ENCODE assay signal across 1 cellular context in the genomic region with DNA sequence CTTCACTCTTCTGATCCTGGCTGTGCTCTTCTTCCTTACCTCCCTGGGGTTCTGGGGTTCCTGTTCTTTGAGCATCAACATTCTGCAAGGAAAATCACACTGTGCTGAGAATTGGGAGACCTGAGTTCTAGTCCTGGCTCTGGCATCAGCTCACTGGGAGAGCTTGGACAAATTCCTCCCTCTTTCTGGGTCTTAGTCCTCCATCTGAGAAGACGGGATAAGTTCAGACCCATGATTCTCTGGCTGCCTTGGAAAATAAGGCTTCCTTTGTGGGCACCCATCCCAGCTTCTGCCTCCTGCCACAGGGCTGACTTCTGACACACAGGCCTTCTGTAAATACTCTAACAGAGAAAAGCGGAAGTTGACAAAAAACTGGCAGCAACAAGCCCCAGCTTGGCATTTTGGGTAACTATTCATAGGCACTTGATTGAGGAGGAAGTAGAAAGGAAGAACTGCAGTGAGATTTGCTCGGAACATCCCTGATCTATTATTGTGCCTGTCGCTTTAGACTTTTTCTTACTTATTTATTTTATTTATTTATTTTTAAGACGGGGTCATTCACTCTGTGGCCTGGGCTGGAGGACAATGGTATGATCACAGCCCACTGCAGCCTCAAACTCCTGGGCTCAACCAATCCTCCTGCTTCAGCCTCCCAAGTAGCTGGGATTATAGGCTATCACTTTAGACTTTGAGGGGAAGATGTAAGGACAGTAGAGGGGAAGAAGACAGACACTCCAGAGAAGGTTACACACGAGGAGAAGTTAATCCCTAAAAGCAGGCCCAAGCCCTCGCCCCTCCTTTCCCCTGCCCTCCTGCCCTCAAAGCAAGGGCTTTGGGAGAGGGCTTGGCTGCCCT.
TF ChIP-seq lines count a peak whose summit lies in the region.

No MANE protein-coding gene starts in this region.

TF ChIP-seq in HepG2, 621 proteins besides CTCF, POLR2A, EP300 and RAD21 (continued from another document and continues in another):
- TF ChIP-seq, protein P1, sequence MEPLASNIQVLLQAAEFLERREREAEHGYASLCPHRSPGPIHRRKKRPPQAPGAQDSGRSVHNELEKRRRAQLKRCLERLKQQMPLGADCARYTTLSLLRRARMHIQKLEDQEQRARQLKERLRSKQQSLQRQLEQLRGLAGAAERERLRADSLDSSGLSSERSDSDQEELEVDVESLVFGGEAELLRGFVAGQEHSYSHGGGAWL (CRISPR knock-in tag; IDR thresholded peaks at IDR 0.05) = no peak
- TF ChIP-seq ZNF335 (CRISPR knock-in tag; IDR thresholded peaks at IDR 0.05) (peak; percentile 86), ZFP90 (CRISPR knock-in tag; IDR thresholded peaks at IDR 0.05; ENCODE audit: borderline replicate concordance) (no peak), MEIS1 (CRISPR knock-in tag; IDR thresholded peaks at IDR 0.05; ENCODE audit: borderline replicate concordance) (no peak; the same call in 1 of the 2 replicates), ZNF251 (CRISPR knock-in tag; IDR thresholded peaks at IDR 0.05) (no peak), ZNF749 (CRISPR knock-in tag; IDR thresholded peaks at IDR 0.05; ENCODE audit: borderline replicate concordance) (no peak), PAF1 (CRISPR knock-in tag; IDR thresholded peaks at IDR 0.05) (no peak), PHF21A (CRISPR knock-in tag; IDR thresholded peaks at IDR 0.05) (peak; percentile 82), NFRKB (IDR thresholded peaks at IDR 0.05) (no peak), HOXA7 (CRISPR knock-in tag; IDR thresholded peaks at IDR 0.05) (no peak), SRSF4 (IDR thresholded peaks at IDR 0.05; ENCODE audit: low read depth, low read length, poor library complexity, severe bottlenecking) (no peak), PRMT3 (CRISPR knock-in tag; IDR thresholded peaks at IDR 0.05; ENCODE audit: borderline replicate concordance, low read depth) (no peak), CHCHD3 (CRISPR knock-in tag; IDR thresholded peaks at IDR 0.05) (no peak), ZMYM4 (CRISPR knock-in tag; IDR thresholded peaks at IDR 0.05) (0 out of 2 replicates have a peak, but pooled peaks have one; percentile 2), MLLT10 (CRISPR knock-in tag; IDR thresholded peaks at IDR 0.05) (no peak), AHR (CRISPR knock-in tag; IDR thresholded peaks at IDR 0.05) (no peak), ZNF782 (CRISPR knock-in tag; IDR thresholded peaks at IDR 0.05; ENCODE audit: borderline replicate concordance) (no peak), ZNF777 (CRISPR knock-in tag; IDR thresholded peaks at IDR 0.05) (no peak), YEATS2 (CRISPR knock-in tag; IDR thresholded peaks at IDR 0.05; ENCODE audit: borderline replicate concordance) (peak; percentile 88), GTF2F1 (IDR thresholded peaks at IDR 0.05; ENCODE audit: low read length) (no peak), BORCS8-MEF2B (CRISPR knock-in tag; IDR thresholded peaks at IDR 0.05) (0 out of 2 replicates have a peak, but pooled peaks have one; percentile 13), KLF15 (CRISPR knock-in tag; IDR thresholded peaks at IDR 0.05; ENCODE audit: borderline replicate concordance) (no peak), ZMAT3 (CRISPR knock-in tag; conservative IDR thresholded peaks at IDR 0.05) (peak; percentile 83; the same call in 1 of the 2 replicates), ZFP37 (CRISPR knock-in tag; IDR thresholded peaks at IDR 0.05; ENCODE audit: borderline replicate concordance) (no peak), PCBP2 (optimal IDR thresholded peaks at IDR 0.05; ENCODE audit: low read depth, low read length, poor library complexity, severe bottlenecking) (no peak), TAF15 (IDR thresholded peaks at IDR 0.05; ENCODE audit: low read depth, low read length, poor library complexity, severe bottlenecking) (no peak), KDM5B (CRISPR knock-in tag; IDR thresholded peaks at IDR 0.05; ENCODE audit: borderline replicate concordance) (no peak), MIXL1 (CRISPR knock-in tag; IDR thresholded peaks at IDR 0.05) (no peak), SAFB2 (CRISPR knock-in tag; IDR thresholded peaks at IDR 0.05; ENCODE audit: borderline replicate concordance, low read depth) (no peak), ZNF543 (CRISPR knock-in tag; IDR thresholded peaks at IDR 0.05) (no peak), SCMH1 (CRISPR knock-in tag; IDR thresholded peaks at IDR 0.05; ENCODE audit: borderline replicate concordance) (no peak), TP53 (CRISPR knock-in tag; conservative IDR thresholded peaks at IDR 0.05) (no peak), KDM5A (IDR thresholded peaks at IDR 0.05; ENCODE audit: borderline replicate concordance, low read length) (no peak), ZNF33B (CRISPR knock-in tag; IDR thresholded peaks at IDR 0.05) (no peak), ZNF160 (CRISPR knock-in tag; IDR thresholded peaks at IDR 0.05) (no peak; the same call in 1 of the 2 replicates), ZNF3 (CRISPR knock-in tag; IDR thresholded peaks at IDR 0.05) (no peak), KAT8 (CRISPR knock-in tag; IDR thresholded peaks at IDR 0.05) (peak; percentile 94), ARNT2 (CRISPR knock-in tag; IDR thresholded peaks at IDR 0.05; ENCODE audit: low read depth) (no peak), U2AF1 (optimal IDR thresholded peaks at IDR 0.05; ENCODE audit: low read depth, low read length) (no peak), FOXA1 (IDR thresholded peaks at IDR 0.05) (no peak), FOXA1 (CRISPR knock-in tag; IDR thresholded peaks at IDR 0.05) (peak; percentile 86), CREB1 (IDR thresholded peaks at IDR 0.05) (no peak), CREB1 (CRISPR knock-in tag; IDR thresholded peaks at IDR 0.05) (peak; percentile 78), MED13 (CRISPR knock-in tag; IDR thresholded peaks at IDR 0.05) (no peak), ZNF605 (CRISPR knock-in tag; IDR thresholded peaks at IDR 0.05) (peak; percentile 74), SYNCRIP (IDR thresholded peaks at IDR 0.05; ENCODE audit: insufficient read depth, low read depth, low read length) (no peak), ETV6 (CRISPR knock-in tag; conservative IDR thresholded peaks at IDR 0.05) (no peak), SNAI1 (CRISPR knock-in tag; IDR thresholded peaks at IDR 0.05; ENCODE audit: borderline replicate concordance) (no peak)
- TF ChIP-seq, protein P2, sequence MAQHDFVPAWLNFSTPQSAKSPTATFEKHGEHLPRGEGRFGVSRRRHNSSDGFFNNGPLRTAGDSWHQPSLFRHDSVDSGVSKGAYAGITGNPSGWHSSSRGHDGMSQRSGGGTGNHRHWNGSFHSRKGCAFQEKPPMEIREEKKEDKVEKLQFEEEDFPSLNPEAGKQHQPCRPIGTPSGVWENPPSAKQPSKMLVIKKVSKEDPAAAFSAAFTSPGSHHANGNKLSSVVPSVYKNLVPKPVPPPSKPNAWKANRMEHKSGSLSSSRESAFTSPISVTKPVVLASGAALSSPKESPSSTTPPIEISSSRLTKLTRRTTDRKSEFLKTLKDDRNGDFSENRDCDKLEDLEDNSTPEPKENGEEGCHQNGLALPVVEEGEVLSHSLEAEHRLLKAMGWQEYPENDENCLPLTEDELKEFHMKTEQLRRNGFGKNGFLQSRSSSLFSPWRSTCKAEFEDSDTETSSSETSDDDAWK (CRISPR knock-in tag; IDR thresholded peaks at IDR 0.05) = no peak
- TF ChIP-seq, protein P3, sequence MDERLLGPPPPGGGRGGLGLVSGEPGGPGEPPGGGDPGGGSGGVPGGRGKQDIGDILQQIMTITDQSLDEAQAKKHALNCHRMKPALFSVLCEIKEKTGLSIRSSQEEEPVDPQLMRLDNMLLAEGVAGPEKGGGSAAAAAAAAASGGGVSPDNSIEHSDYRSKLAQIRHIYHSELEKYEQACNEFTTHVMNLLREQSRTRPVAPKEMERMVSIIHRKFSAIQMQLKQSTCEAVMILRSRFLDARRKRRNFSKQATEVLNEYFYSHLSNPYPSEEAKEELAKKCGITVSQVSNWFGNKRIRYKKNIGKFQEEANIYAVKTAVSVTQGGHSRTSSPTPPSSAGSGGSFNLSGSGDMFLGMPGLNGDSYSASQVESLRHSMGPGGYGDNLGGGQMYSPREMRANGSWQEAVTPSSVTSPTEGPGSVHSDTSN (CRISPR knock-in tag; IDR thresholded peaks at IDR 0.05) = peak; percentile 3; the same call in 1 of the 2 replicates
- TF ChIP-seq, protein P4, sequence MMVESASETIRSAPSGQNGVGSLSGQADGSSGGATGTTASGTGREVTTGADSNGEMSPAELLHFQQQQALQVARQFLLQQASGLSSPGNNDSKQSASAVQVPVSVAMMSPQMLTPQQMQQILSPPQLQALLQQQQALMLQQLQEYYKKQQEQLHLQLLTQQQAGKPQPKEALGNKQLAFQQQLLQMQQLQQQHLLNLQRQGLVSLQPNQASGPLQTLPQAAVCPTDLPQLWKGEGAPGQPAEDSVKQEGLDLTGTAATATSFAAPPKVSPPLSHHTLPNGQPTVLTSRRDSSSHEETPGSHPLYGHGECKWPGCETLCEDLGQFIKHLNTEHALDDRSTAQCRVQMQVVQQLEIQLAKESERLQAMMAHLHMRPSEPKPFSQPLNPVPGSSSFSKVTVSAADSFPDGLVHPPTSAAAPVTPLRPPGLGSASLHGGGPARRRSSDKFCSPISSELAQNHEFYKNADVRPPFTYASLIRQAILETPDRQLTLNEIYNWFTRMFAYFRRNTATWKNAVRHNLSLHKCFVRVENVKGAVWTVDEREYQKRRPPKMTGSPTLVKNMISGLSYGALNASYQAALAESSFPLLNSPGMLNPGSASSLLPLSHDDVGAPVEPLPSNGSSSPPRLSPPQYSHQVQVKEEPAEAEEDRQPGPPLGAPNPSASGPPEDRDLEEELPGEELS (CRISPR knock-in tag; IDR thresholded peaks at IDR 0.05) = peak; percentile 62
- TF ChIP-seq, protein P5, sequence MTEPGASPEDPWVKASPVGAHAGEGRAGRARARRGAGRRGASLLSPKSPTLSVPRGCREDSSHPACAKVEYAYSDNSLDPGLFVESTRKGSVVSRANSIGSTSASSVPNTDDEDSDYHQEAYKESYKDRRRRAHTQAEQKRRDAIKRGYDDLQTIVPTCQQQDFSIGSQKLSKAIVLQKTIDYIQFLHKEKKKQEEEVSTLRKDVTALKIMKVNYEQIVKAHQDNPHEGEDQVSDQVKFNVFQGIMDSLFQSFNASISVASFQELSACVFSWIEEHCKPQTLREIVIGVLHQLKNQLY (CRISPR knock-in tag; IDR thresholded peaks at IDR 0.05) = 0 out of 2 replicates have a peak, but pooled peaks have one; percentile 34
- TF ChIP-seq, protein P6, sequence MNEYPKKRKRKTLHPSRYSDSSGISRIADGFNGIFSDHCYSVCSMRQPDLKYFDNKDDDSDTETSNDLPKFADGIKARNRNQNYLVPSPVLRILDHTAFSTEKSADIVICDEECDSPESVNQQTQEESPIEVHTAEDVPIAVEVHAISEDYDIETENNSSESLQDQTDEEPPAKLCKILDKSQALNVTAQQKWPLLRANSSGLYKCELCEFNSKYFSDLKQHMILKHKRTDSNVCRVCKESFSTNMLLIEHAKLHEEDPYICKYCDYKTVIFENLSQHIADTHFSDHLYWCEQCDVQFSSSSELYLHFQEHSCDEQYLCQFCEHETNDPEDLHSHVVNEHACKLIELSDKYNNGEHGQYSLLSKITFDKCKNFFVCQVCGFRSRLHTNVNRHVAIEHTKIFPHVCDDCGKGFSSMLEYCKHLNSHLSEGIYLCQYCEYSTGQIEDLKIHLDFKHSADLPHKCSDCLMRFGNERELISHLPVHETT (CRISPR knock-in tag; conservative IDR thresholded peaks at IDR 0.05) = peak; percentile 47; the same call in 1 of the 2 replicates
- TF ChIP-seq, protein P7, sequence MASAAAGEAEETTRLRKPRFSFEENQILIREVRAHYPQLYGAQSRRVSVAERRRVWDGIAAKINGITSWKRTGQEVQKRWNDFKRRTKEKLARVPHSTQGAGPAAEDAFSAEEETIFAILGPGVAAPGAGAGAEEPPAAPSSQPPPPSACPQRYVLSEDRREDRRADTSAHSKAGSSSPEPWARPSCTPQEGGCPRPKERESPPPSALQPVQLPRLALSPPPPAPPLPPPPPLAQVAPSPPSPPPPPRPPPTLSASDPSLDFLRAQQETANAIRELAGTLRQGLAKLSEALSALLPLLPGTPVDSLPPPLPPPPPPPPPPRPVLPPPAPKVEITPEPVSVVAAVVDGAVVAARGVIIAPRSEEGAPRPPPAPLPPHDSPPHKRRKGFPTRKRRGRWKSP (CRISPR knock-in tag; IDR thresholded peaks at IDR 0.05) = no peak
- TF ChIP-seq, protein P8, sequence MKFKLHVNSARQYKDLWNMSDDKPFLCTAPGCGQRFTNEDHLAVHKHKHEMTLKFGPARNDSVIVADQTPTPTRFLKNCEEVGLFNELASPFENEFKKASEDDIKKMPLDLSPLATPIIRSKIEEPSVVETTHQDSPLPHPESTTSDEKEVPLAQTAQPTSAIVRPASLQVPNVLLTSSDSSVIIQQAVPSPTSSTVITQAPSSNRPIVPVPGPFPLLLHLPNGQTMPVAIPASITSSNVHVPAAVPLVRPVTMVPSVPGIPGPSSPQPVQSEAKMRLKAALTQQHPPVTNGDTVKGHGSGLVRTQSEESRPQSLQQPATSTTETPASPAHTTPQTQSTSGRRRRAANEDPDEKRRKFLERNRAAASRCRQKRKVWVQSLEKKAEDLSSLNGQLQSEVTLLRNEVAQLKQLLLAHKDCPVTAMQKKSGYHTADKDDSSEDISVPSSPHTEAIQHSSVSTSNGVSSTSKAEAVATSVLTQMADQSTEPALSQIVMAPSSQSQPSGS (CRISPR knock-in tag; IDR thresholded peaks at IDR 0.05) = peak; percentile 45; the same call in 1 of the 2 replicates
- TF ChIP-seq, protein P9, sequence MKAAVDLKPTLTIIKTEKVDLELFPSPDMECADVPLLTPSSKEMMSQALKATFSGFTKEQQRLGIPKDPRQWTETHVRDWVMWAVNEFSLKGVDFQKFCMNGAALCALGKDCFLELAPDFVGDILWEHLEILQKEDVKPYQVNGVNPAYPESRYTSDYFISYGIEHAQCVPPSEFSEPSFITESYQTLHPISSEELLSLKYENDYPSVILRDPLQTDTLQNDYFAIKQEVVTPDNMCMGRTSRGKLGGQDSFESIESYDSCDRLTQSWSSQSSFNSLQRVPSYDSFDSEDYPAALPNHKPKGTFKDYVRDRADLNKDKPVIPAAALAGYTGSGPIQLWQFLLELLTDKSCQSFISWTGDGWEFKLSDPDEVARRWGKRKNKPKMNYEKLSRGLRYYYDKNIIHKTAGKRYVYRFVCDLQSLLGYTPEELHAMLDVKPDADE (CRISPR knock-in tag; IDR thresholded peaks at IDR 0.05) = no peak
- TF ChIP-seq, protein P10, sequence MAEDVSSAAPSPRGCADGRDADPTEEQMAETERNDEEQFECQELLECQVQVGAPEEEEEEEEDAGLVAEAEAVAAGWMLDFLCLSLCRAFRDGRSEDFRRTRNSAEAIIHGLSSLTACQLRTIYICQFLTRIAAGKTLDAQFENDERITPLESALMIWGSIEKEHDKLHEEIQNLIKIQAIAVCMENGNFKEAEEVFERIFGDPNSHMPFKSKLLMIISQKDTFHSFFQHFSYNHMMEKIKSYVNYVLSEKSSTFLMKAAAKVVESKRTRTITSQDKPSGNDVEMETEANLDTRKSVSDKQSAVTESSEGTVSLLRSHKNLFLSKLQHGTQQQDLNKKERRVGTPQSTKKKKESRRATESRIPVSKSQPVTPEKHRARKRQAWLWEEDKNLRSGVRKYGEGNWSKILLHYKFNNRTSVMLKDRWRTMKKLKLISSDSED (CRISPR knock-in tag; IDR thresholded peaks at IDR 0.05) = no peak
